ENCODE assay signal across 26 cellular contexts in genomic region chrX:42385730-42386129, GRCh38.
"Had no signal": no experiment of that assay in that cellular context is flagged by ENCODE, and none has a peak within 500 bp of the region (broad histone marks: within the 10 kb centered on the region; RNA-seq: fewer than 3 reads in every experiment).

No MANE protein-coding gene starts in this region.

- H3K4me1 Mint-ChIP-seq: activated B cell treated with CpG ODN at 0.5 μM for 24 hours; activated CD4-positive, alpha-beta T cell treated with anti-CD3 and anti-CD28 coated beads for 36 hours; immature natural killer cell had no signal

- ATAC-seq: activated CD4-positive, alpha-beta T cell treated with anti-CD3 and anti-CD28 coated beads for 36 hours; natural killer cell; T-helper 17 cell had no signal

- H3K27me3 Mint-ChIP-seq: activated B cell treated with CpG ODN at 0.5 μM for 24 hours; activated CD4-positive, alpha-beta T cell treated with anti-CD3 and anti-CD28 coated beads for 36 hours; activated naive CD8-positive, alpha-beta T cell; T-helper 17 cell had no signal

- H3K27ac ChIP-seq: adrenal gland, ascending aorta, coronary artery, hepatocyte, left ventricle myocardium inferior, sigmoid colon, upper lobe of left lung had no signal

- H2AFZ ChIP-seq: hepatocyte had no signal

- H3K79me2 ChIP-seq: hepatocyte had no signal

- H3K4me2 ChIP-seq: hepatocyte had no signal

- H3K36me3 Mint-ChIP-seq: activated naive CD8-positive, alpha-beta T cell; immature natural killer cell; natural killer cell had no signal

- H3K36me3 ChIP-seq: adrenal gland, ascending aorta, left ventricle myocardium inferior, sigmoid colon, upper lobe of left lung had no signal

- H3K27me3 ChIP-seq: ascending aorta, hepatocyte, upper lobe of left lung had no signal

- H3K9me3 ChIP-seq: adrenal gland, ascending aorta, left ventricle myocardium inferior, sigmoid colon, upper lobe of left lung had no signal

- H3K9me3 Mint-ChIP-seq: activated B cell treated with CpG ODN at 0.5 μM for 24 hours; activated T-cell treated with anti-CD3 and anti-CD28 coated beads, Interleukin-2, amount 50 U/mL, for 24 hours; activated T-helper 2 cell treated with anti-CD3 and anti-CD28 coated beads, Interferon-gamma antibody, Interleukin-2, Interleukin-4, amounts not matched to agents 10 μg/mL and 5 μg/mL and 100 μg/mL, durations not matched to agents 14 hours and 24 hours and 36 hours; immature natural killer cell; natural killer cell had no signal

- DNase-seq: activated B cell treated with CpG ODN at 0.5 μM for 24 hours; activated CD4-positive, alpha-beta T cell treated with anti-CD3 and anti-CD28 coated beads for 36 hours; activated CD4-positive, alpha-beta T cell treated with anti-CD3 and anti-CD28 coated beads, Interleukin-2, amount 50 U/mL, for 4 hours; activated CD8-positive, alpha-beta memory T cell treated with anti-CD3 and anti-CD28 coated beads for 24 hours; activated CD8-positive, alpha-beta memory T cell treated with anti-CD3 and anti-CD28 coated beads, Interleukin-2, amount 50 U/mL, for 4 hours; activated naive CD4-positive, alpha-beta T cell; activated T-cell treated with anti-CD3 and anti-CD28 coated beads, Interleukin-2, amount 50 U/mL, for 24 hours; adrenal gland; cerebellar nuclear complex; glutamatergic neuron; immature natural killer cell; kidney glomerular epithelial cell; left ventricle myocardium inferior; midbrain; natural killer cell; retina; sigmoid colon; stimulated activated CD4-positive, alpha-beta T cell treated with anti-CD3 and anti-CD28 coated beads, Interleukin-4, amount 100 ng/mL, for 24 hours; stimulated activated naive CD4-positive, alpha-beta T cell treated with Interleukin-2 at 50 U/mL for 16 hours; T-helper 17 cell; upper lobe of left lung had no signal

- H3K4me3 Mint-ChIP-seq: activated B cell treated with CpG ODN at 0.5 μM for 24 hours; activated CD4-positive, alpha-beta T cell treated with anti-CD3 and anti-CD28 coated beads for 36 hours; activated naive CD8-positive, alpha-beta T cell; activated T-cell treated with anti-CD3 and anti-CD28 coated beads, Interleukin-2, amount 50 U/mL, for 24 hours; immature natural killer cell; natural killer cell; T-helper 17 cell had no signal

- H3K27ac Mint-ChIP-seq: activated B cell treated with CpG ODN at 0.5 μM for 24 hours; activated CD4-positive, alpha-beta T cell treated with anti-CD3 and anti-CD28 coated beads for 36 hours; activated naive CD8-positive, alpha-beta T cell; activated T-cell treated with anti-CD3 and anti-CD28 coated beads, Interleukin-2, amount 50 U/mL, for 24 hours; activated T-helper 2 cell treated with anti-CD3 and anti-CD28 coated beads, Interferon-gamma antibody, Interleukin-2, Interleukin-4, amounts not matched to agents 10 μg/mL and 5 μg/mL and 100 μg/mL, durations not matched to agents 14 hours and 24 hours and 36 hours; immature natural killer cell; natural killer cell; T-helper 17 cell had no signal

- H3K4me3 ChIP-seq: adrenal gland, ascending aorta, coronary artery, hepatocyte, left ventricle myocardium inferior, sigmoid colon, upper lobe of left lung had no signal

- H3K4me1 ChIP-seq: adrenal gland, ascending aorta, left ventricle myocardium inferior, sigmoid colon, upper lobe of left lung had no signal
